In the genomic region with DNA sequence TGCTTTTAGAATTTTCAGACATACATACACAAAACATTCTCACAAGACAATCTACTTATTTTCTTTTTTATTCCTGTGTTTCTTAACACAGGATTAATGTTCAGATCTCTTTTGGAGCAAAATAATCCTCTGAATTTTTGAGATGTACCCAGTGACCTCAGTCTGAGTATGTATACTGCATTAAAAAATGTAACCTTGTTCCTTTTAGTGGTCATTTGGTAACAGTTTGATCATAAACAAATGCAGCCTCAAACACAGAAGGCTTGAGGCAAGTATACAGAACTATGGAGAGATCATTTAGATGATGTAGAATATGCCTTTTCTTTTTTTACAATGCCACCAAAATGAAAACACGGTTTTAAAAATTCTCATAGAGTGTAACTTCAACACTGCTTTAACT, we compare ENCODE assay signal across 1 cellular context.
TF ChIP-seq lines count a peak whose summit lies in the region.

No MANE protein-coding gene starts in this region.

TF ChIP-seq in WTC11, 78 proteins besides CTCF, POLR2A, EP300 and RAD21 (continued from another document):
- TF ChIP-seq, protein P1, sequence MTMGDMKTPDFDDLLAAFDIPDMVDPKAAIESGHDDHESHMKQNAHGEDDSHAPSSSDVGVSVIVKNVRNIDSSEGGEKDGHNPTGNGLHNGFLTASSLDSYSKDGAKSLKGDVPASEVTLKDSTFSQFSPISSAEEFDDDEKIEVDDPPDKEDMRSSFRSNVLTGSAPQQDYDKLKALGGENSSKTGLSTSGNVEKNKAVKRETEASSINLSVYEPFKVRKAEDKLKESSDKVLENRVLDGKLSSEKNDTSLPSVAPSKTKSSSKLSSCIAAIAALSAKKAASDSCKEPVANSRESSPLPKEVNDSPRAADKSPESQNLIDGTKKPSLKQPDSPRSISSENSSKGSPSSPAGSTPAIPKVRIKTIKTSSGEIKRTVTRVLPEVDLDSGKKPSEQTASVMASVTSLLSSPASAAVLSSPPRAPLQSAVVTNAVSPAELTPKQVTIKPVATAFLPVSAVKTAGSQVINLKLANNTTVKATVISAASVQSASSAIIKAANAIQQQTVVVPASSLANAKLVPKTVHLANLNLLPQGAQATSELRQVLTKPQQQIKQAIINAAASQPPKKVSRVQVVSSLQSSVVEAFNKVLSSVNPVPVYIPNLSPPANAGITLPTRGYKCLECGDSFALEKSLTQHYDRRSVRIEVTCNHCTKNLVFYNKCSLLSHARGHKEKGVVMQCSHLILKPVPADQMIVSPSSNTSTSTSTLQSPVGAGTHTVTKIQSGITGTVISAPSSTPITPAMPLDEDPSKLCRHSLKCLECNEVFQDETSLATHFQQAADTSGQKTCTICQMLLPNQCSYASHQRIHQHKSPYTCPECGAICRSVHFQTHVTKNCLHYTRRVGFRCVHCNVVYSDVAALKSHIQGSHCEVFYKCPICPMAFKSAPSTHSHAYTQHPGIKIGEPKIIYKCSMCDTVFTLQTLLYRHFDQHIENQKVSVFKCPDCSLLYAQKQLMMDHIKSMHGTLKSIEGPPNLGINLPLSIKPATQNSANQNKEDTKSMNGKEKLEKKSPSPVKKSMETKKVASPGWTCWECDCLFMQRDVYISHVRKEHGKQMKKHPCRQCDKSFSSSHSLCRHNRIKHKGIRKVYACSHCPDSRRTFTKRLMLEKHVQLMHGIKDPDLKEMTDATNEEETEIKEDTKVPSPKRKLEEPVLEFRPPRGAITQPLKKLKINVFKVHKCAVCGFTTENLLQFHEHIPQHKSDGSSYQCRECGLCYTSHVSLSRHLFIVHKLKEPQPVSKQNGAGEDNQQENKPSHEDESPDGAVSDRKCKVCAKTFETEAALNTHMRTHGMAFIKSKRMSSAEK (CRISPR knock-in tag; IDR thresholded peaks at IDR 0.05; ENCODE audit: borderline replicate concordance), result no peak
- TF ChIP-seq STAT6 (CRISPR knock-in tag; conservative IDR thresholded peaks at IDR 0.05; ENCODE audit: low read depth) (no peak), ZNF512 (CRISPR knock-in tag; IDR thresholded peaks at IDR 0.05; ENCODE audit: borderline replicate concordance) (no peak)
- TF ChIP-seq, protein P2, sequence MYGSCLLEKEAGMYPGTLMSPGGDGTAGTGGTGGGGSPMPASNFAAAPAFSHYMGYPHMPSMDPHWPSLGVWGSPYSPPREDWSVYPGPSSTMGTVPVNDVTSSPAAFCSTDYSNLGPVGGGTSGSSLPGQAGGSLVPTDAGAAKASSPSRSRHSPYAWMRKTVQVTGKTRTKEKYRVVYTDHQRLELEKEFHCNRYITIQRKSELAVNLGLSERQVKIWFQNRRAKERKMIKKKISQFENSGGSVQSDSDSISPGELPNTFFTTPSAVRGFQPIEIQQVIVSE (CRISPR knock-in tag; IDR thresholded peaks at IDR 0.05; ENCODE audit: borderline replicate concordance), result no peak
- TF ChIP-seq, protein P3, sequence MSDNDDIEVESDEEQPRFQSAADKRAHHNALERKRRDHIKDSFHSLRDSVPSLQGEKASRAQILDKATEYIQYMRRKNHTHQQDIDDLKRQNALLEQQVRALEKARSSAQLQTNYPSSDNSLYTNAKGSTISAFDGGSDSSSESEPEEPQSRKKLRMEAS (CRISPR knock-in tag; IDR thresholded peaks at IDR 0.05), result no peak
- TF ChIP-seq, protein P4, sequence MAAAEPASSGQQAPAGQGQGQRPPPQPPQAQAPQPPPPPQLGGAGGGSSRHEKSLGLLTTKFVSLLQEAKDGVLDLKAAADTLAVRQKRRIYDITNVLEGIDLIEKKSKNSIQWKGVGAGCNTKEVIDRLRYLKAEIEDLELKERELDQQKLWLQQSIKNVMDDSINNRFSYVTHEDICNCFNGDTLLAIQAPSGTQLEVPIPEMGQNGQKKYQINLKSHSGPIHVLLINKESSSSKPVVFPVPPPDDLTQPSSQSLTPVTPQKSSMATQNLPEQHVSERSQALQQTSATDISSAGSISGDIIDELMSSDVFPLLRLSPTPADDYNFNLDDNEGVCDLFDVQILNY (CRISPR knock-in tag; IDR thresholded peaks at IDR 0.05), result no peak
